ENCODE assay signal across 1 cellular context in the genomic region with DNA sequence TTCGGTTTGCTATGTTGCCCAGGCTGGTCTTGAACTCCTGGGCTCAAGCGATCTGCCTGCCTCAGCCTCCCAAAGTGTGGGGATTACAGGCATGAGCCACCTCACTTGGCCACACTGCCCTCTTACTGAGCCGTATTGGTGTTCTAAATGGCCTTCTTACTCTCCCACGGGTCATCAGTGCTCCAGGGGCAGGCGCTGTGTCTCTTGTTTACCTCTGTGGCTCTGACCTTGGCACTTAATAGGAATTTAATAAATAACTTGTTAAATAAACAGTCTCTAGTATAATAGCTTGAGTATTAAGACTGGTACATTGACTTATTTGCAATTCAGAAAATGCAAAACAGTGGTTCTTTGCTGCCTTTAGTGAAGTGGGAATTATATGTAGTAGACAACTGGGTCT.
TF ChIP-seq lines count a peak whose summit lies in the region.

No MANE protein-coding gene starts in this region.

TF ChIP-seq in liver, 16 proteins besides CTCF, POLR2A, EP300 and RAD21:
- TF ChIP-seq, protein P1, sequence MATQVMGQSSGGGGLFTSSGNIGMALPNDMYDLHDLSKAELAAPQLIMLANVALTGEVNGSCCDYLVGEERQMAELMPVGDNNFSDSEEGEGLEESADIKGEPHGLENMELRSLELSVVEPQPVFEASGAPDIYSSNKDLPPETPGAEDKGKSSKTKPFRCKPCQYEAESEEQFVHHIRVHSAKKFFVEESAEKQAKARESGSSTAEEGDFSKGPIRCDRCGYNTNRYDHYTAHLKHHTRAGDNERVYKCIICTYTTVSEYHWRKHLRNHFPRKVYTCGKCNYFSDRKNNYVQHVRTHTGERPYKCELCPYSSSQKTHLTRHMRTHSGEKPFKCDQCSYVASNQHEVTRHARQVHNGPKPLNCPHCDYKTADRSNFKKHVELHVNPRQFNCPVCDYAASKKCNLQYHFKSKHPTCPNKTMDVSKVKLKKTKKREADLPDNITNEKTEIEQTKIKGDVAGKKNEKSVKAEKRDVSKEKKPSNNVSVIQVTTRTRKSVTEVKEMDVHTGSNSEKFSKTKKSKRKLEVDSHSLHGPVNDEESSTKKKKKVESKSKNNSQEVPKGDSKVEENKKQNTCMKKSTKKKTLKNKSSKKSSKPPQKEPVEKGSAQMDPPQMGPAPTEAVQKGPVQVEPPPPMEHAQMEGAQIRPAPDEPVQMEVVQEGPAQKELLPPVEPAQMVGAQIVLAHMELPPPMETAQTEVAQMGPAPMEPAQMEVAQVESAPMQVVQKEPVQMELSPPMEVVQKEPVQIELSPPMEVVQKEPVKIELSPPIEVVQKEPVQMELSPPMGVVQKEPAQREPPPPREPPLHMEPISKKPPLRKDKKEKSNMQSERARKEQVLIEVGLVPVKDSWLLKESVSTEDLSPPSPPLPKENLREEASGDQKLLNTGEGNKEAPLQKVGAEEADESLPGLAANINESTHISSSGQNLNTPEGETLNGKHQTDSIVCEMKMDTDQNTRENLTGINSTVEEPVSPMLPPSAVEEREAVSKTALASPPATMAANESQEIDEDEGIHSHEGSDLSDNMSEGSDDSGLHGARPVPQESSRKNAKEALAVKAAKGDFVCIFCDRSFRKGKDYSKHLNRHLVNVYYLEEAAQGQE (IDR thresholded peaks at IDR 0.05): no peak
- TF ChIP-seq NR2F2 (IDR thresholded peaks at IDR 0.05) (peak; percentile 22), JUND (IDR thresholded peaks at IDR 0.05) (peak in 1 of 2 donors; percentile 16), GABPA (IDR thresholded peaks at IDR 0.05 in 1 of 2, conservative IDR thresholded peaks at IDR 0.05 in 1 of 2) (no peak), YY1 (IDR thresholded peaks at IDR 0.05) (peak; percentile 27), RXRA (IDR thresholded peaks at IDR 0.05) (peak; percentile 51 to 64), HNF4A (conservative IDR thresholded peaks at IDR 0.05) (peak; percentile 45 to 58), EGR1 (IDR thresholded peaks at IDR 0.05; ENCODE audit: low read depth in 2 of 2) (no peak), FOXA2 (IDR thresholded peaks at IDR 0.05) (peak; percentile 73), FOXA1 (IDR thresholded peaks at IDR 0.05) (no peak), SP1 (IDR thresholded peaks at IDR 0.05) (peak; percentile 53), TAF1 (conservative IDR thresholded peaks at IDR 0.05) (no peak), HNF4G (IDR thresholded peaks at IDR 0.05) (no peak)
- TF ChIP-seq, protein P2, sequence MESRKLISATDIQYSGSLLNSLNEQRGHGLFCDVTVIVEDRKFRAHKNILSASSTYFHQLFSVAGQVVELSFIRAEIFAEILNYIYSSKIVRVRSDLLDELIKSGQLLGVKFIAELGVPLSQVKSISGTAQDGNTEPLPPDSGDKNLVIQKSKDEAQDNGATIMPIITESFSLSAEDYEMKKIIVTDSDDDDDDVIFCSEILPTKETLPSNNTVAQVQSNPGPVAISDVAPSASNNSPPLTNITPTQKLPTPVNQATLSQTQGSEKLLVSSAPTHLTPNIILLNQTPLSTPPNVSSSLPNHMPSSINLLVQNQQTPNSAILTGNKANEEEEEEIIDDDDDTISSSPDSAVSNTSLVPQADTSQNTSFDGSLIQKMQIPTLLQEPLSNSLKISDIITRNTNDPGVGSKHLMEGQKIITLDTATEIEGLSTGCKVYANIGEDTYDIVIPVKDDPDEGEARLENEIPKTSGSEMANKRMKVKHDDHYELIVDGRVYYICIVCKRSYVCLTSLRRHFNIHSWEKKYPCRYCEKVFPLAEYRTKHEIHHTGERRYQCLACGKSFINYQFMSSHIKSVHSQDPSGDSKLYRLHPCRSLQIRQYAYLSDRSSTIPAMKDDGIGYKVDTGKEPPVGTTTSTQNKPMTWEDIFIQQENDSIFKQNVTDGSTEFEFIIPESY (IDR thresholded peaks at IDR 0.05): no peak
- TF ChIP-seq, protein P3, sequence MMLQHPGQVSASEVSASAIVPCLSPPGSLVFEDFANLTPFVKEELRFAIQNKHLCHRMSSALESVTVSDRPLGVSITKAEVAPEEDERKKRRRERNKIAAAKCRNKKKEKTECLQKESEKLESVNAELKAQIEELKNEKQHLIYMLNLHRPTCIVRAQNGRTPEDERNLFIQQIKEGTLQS (IDR thresholded peaks at IDR 0.05): no peak
- TF ChIP-seq, protein P4, sequence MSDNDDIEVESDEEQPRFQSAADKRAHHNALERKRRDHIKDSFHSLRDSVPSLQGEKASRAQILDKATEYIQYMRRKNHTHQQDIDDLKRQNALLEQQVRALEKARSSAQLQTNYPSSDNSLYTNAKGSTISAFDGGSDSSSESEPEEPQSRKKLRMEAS (IDR thresholded peaks at IDR 0.05): no peak
